Comparison of ENCODE assay signal across 23 cellular contexts in the genomic region with DNA sequence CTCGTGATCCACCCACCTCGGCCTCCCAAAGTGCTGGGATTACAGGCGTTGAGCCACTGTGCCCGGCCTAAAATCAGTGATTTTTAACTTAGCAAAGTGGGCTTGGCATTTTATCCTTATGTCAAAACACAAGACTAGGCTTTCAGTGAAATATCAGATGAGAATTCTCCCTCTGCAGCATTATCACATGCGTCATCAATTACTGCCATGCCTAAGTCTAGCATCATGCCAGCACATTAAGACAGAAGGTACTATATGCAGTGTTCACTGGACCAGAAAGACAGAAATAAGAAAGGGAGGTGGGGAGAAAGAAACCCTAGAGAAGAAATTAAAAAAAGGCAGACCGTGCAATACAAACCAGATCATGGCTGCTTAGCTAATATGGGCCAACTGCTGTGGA.
"Had no signal": no experiment of that assay in that cellular context is flagged by ENCODE, and none has a peak within 500 bp of the region (broad histone marks: within the 10 kb centered on the region; RNA-seq: fewer than 3 reads in every experiment).

No MANE protein-coding gene starts in this region.

- H3K27ac Mint-ChIP-seq: activated naive CD8-positive, alpha-beta T cell treated with anti-CD3 and anti-CD28 coated beads for 36 hours; activated T-helper 1 cell treated with anti-CD3 and anti-CD28 coated beads, Interleukin-12 subunit alpha, Interleukin-12 subunit beta, Interleukin-2, Interleukin-4 antibody, amounts not matched to agents 30 ng/mL and 10 ng/mL and 1 ng/mL, durations not matched to agents 14 hours and 24 hours and 36 hours; endodermal cell; naive thymus-derived CD4-positive, alpha-beta T cell; stimulated activated naive CD8-positive, alpha-beta T cell treated with anti-CD3 and anti-CD28 coated beads, Interleukin-15, amount 100 ng/mL, for 72 hours had no signal

- H3K27me3 ChIP-seq: colonic mucosa, gastroesophageal sphincter, heart right ventricle, pancreas, right lobe of liver, suprapubic skin, transverse colon, vagina had no signal

- H3K4me3 Mint-ChIP-seq: activated naive CD8-positive, alpha-beta T cell treated with anti-CD3 and anti-CD28 coated beads for 36 hours; activated T-helper 1 cell treated with anti-CD3 and anti-CD28 coated beads, Interleukin-12 subunit alpha, Interleukin-12 subunit beta, Interleukin-2, Interleukin-4 antibody, amounts not matched to agents 30 ng/mL and 10 ng/mL and 1 ng/mL, durations not matched to agents 14 hours and 24 hours and 36 hours; central memory CD8-positive, alpha-beta T cell; endodermal cell; naive thymus-derived CD4-positive, alpha-beta T cell; stimulated activated naive CD8-positive, alpha-beta T cell treated with anti-CD3 and anti-CD28 coated beads, Interleukin-15, amount 100 ng/mL, for 72 hours had no signal

- ATAC-seq: gastroesophageal sphincter; heart right ventricle; naive thymus-derived CD4-positive, alpha-beta T cell; pancreas; right lobe of liver; stimulated activated naive CD8-positive, alpha-beta T cell treated with anti-CD3 and anti-CD28 coated beads, Interleukin-15, amount 100 ng/mL, for 72 hours had no signal

- DNase-seq: activated CD4-positive, alpha-beta T cell treated with anti-CD3 and anti-CD28 coated beads for 1 hour; activated CD4-positive, alpha-beta T cell treated with anti-CD3 and anti-CD28 coated beads, Interleukin-2, amount 50 U/mL, for 4 hours; activated naive CD8-positive, alpha-beta T cell treated with anti-CD3 and anti-CD28 coated beads for 36 hours; amygdala; colonic mucosa; endodermal cell; heart right ventricle; mesendoderm; naive thymus-derived CD4-positive, alpha-beta T cell; pancreas; right lobe of liver; stimulated activated CD4-positive, alpha-beta T cell treated with anti-CD3 and anti-CD28 coated beads, Interleukin-4, amount 100 ng/mL, for 1 hour; stimulated activated naive CD8-positive, alpha-beta T cell treated with anti-CD3 and anti-CD28 coated beads, Interleukin-15, amount 100 ng/mL, for 72 hours; T-helper 1 cell; T-helper 9 cell; transverse colon had no signal

- H3K4me2 ChIP-seq: smooth muscle cell had no signal

- H3K36me3 ChIP-seq: colonic mucosa, pancreas, right lobe of liver, vagina had no signal

- H3K27me3 Mint-ChIP-seq: activated naive CD8-positive, alpha-beta T cell treated with anti-CD3 and anti-CD28 coated beads for 36 hours; central memory CD8-positive, alpha-beta T cell; naive thymus-derived CD4-positive, alpha-beta T cell; stimulated activated naive CD8-positive, alpha-beta T cell treated with anti-CD3 and anti-CD28 coated beads, Interleukin-15, amount 100 ng/mL, for 72 hours had no signal

- H3K4me1 ChIP-seq: colonic mucosa, right lobe of liver, suprapubic skin, transverse colon, vagina had no signal

- H3K27ac ChIP-seq: colonic mucosa, epithelial cell of prostate, gastroesophageal sphincter, heart right ventricle, pancreas, right lobe of liver, suprapubic skin, transverse colon, vagina had no signal

- H3K9me3 ChIP-seq: colonic mucosa, gastroesophageal sphincter, heart right ventricle, pancreas, suprapubic skin, transverse colon, vagina had no signal

- H3K4me3 ChIP-seq: colonic mucosa, gastroesophageal sphincter, heart right ventricle, pancreas, right lobe of liver, smooth muscle cell, suprapubic skin, transverse colon, vagina had no signal

- H3K9me3 Mint-ChIP-seq: activated naive CD8-positive, alpha-beta T cell treated with anti-CD3 and anti-CD28 coated beads for 36 hours; activated T-helper 1 cell treated with anti-CD3 and anti-CD28 coated beads, Interleukin-12 subunit alpha, Interleukin-12 subunit beta, Interleukin-2, Interleukin-4 antibody, amounts not matched to agents 30 ng/mL and 10 ng/mL and 1 ng/mL, durations not matched to agents 14 hours and 24 hours and 36 hours; central memory CD8-positive, alpha-beta T cell; endodermal cell; naive thymus-derived CD4-positive, alpha-beta T cell; stimulated activated naive CD8-positive, alpha-beta T cell treated with anti-CD3 and anti-CD28 coated beads, Interleukin-15, amount 100 ng/mL, for 72 hours had no signal
